ENCODE assay signal across 8 cellular contexts in the genomic region with DNA sequence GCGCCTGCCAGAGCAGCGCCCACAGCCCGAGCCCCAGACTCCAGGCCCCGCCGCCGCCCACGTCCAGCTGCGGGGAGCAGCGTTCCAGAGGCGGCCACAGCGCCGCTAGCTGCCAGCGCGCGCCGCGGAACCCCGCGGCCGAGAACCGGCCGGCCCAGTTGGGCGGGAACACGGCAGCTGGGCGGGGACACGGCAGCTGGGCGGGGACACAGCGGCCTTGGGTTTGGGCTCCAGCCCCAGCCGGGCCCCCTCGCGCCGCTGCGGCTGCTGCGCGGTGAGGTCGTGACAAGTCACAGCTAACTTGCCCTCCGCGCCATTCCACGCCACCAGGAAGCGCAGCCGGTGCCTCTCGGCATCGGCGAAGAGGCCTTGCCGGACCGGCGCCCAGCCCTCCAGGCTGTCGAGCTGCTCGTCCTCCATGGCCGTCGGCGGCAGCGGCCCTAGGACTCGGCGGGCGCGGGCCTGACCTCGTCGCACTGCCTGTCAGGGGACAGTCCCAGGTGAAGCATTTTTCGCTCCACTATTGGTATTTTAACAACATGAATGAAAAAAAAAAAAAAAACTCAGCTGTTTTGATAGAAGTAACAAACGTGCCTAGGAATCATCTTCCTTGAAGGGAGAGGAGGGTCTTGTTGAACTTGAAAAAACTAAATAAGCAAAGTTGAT. TPM values are rescaled to one million over a fixed set of nuclear protein-coding genes. Genes with fewer than 3 reads are reported as not detected.
DNase-seq lines count a peak whose midpoint lies in the region; FAIRE-seq and TF ChIP-seq lines count a peak whose summit lies in the region.
"Not testable (repeated sequence)": the region's sequence is repeated elsewhere in the genome, so short reads cannot be mapped to it uniquely, and the experiment has no call there.

No MANE protein-coding gene starts in this region.

- no CpG with 5 or more reads among the region's 61 CpGs for WGBS in H9 (ENCODE audit: extremely low coverage, insufficient read length, low lambda C conversion rate)
- 0 to 5% (median 1%) methylated on average over 2 to 20 of the region's 61 CpGs for WGBS in stomach, 5 donors

- not testable (repeated sequence) for DNase-seq in H9
- peak; percentile 17 for DNase-seq in activated CD4-positive, alpha-beta T cell treated with anti-CD3 and anti-CD28 coated beads, Interleukin-2, amount 50 U/mL, for 1 hour
- peak; percentile 1 for DNase-seq in bronchial epithelial cell (ENCODE audit: low read depth)
- DNase-seq in progenitor cell of endocrine pancreas (ENCODE audit: low spot score, unreplicated experiment): peak; percentile 11
- peak; percentile 49 for DNase-seq in stomach

- not testable (repeated sequence) for H3K4me2 ChIP-seq in H9 (ENCODE audit: insufficient read depth, insufficient read length, low read length)

- H3K23me2 ChIP-seq in H9 (ENCODE audit: insufficient read length, low read depth, low read length, poor library complexity, severe bottlenecking): not testable (repeated sequence)

- H3T11ph ChIP-seq in H9 (ENCODE audit: low read length): not testable (repeated sequence)

- not testable (repeated sequence) for H4K5ac ChIP-seq in H9 (ENCODE audit: insufficient read length, low read depth, low read length)

- not testable (repeated sequence) for H3K36me3 ChIP-seq in HUES48 (ENCODE audit: control insufficient read depth, insufficient read depth, low read length); bronchial epithelial cell (ENCODE audit: control insufficient read depth, insufficient read depth, low read length); iPS-15b (ENCODE audit: control insufficient read depth, insufficient read depth, low read length); stomach

- H2BK15ac ChIP-seq in H9 (ENCODE audit: low read depth, low read length): not testable (repeated sequence)

- not testable (repeated sequence) for H3K79me1 ChIP-seq in H9 (ENCODE audit: insufficient read depth, low read depth, low read length, poor library complexity, severe bottlenecking)

- peak overlapping the region; percentile 62 for H3K4me3 ChIP-seq in GM08714 (ENCODE audit: low read length)
- peak overlapping the region; percentile 54; the same call in 1 of the 2 replicates for H3K4me3 ChIP-seq in HUES48 (ENCODE audit: low read depth, low read length)
- H3K4me3 ChIP-seq in bronchial epithelial cell (ENCODE audit: low read depth, low read length): peak overlapping the region; percentile 45
- H3K4me3 ChIP-seq in iPS-15b (ENCODE audit: low read depth, low read length): peak overlapping the region; percentile 26
- peak overlapping the region; percentile 44 to 56 (median 50) for H3K4me3 ChIP-seq in stomach

- not testable (repeated sequence) for H2BK12ac ChIP-seq in H9 (ENCODE audit: insufficient read length, low read depth, low read length)

- not testable (repeated sequence) for H3K9me3 ChIP-seq in H9 (ENCODE audit: control insufficient read depth, low read depth, low read length); HUES48 (ENCODE audit: control insufficient read depth, insufficient read depth, low read length); iPS-15b (ENCODE audit: control insufficient read depth, insufficient read depth, low read length); stomach

- not testable (repeated sequence) for H3K79me2 ChIP-seq in H9 (ENCODE audit: insufficient read depth, low read length)

- H3K4me3 Mint-ChIP-seq in H9: peak overlapping the region; percentile 51 to 70; a peak in 4 of 5 replicates
- peak overlapping the region; percentile 53 for H3K4me3 Mint-ChIP-seq in progenitor cell of endocrine pancreas (ENCODE audit: low read depth)

- not testable (repeated sequence) for H3K14ac ChIP-seq in H9 (ENCODE audit: insufficient read depth, low read length)

- H4K20me1 ChIP-seq in H9 (ENCODE audit: control insufficient read depth, insufficient read depth, insufficient read length): not testable (repeated sequence)

- H2BK20ac ChIP-seq in H9 (ENCODE audit: low read depth, low read length, poor library complexity, severe bottlenecking): not testable (repeated sequence)

- not testable (repeated sequence) for H3K23ac ChIP-seq in H9 (ENCODE audit: insufficient read length, low read depth, low read length)

- not testable (repeated sequence) for H3K27me3 ChIP-seq in H9 (ENCODE audit: insufficient read depth, low read length); HUES48 (ENCODE audit: control insufficient read depth, insufficient read depth, low read length); bronchial epithelial cell (ENCODE audit: control insufficient read depth, insufficient read depth, low read length); iPS-15b (ENCODE audit: control insufficient read depth, insufficient read depth, low read length); stomach

- not testable (repeated sequence) for H4K8ac ChIP-seq in H9 (replicated peaks; ENCODE audit: insufficient read length, low read depth, low read length)

- H3K27me3 Mint-ChIP-seq in H9 (ENCODE audit: low read depth); progenitor cell of endocrine pancreas: not testable (repeated sequence)

- FAIRE-seq in bronchial epithelial cell (lab: Jason Lieb, UNC): not testable (repeated sequence)

- not testable (repeated sequence) for H3K56ac ChIP-seq in H9 (ENCODE audit: insufficient read length, low read depth, low read length)

- H3K9ac ChIP-seq in H9 (ENCODE audit: extremely low read depth, insufficient read length, low read length); HUES48 (ENCODE audit: low read depth, low read length); iPS-15b (ENCODE audit: low read depth, low read length): not testable (repeated sequence)

- H3K27ac Mint-ChIP-seq in H9, progenitor cell of endocrine pancreas: not testable (repeated sequence)

- H3K36me3 Mint-ChIP-seq in H9 (ENCODE audit: insufficient read depth in 1 of 3, low read depth in 3 of 3); progenitor cell of endocrine pancreas (ENCODE audit: insufficient read depth): not testable (repeated sequence)

- not testable (repeated sequence) for H2BK5ac ChIP-seq in H9 (ENCODE audit: insufficient read length, low read length)

- TF ChIP-seq CTCF in H9 (conservative IDR thresholded peaks at IDR 0.05); bronchial epithelial cell (IDR thresholded peaks at IDR 0.05; ENCODE audit: insufficient read depth, low read length, severe bottlenecking); progenitor cell of endocrine pancreas (IDR thresholded peaks at IDR 0.05; ENCODE audit: unreplicated experiment); stomach (IDR thresholded peaks at IDR 0.05): not testable (repeated sequence)

- H2AFZ ChIP-seq in H9 (ENCODE audit: low read length): not testable (repeated sequence)

- H3K4me1 ChIP-seq in H9 (ENCODE audit: insufficient read depth, low read length); HUES48 (ENCODE audit: control insufficient read depth, insufficient read depth, low read length); iPS-15b (ENCODE audit: control insufficient read depth, insufficient read depth, low read length); stomach: not testable (repeated sequence)

- not testable (repeated sequence) for TF ChIP-seq EP300 in stomach (IDR thresholded peaks at IDR 0.05)

- not testable (repeated sequence) for H3K27ac ChIP-seq in H9 (ENCODE audit: insufficient read length, low read depth, low read length); HUES48 (ENCODE audit: low read depth, low read length)
- peak overlapping the region; percentile 83 to 86 (median 84) for H3K27ac ChIP-seq in stomach

- intact Hi-C loops in stomach (cut with DNase I; ENCODE audit: low total_unique reads): not testable (repeated sequence)

- H3K4me1 Mint-ChIP-seq in H9; progenitor cell of endocrine pancreas (ENCODE audit: low read depth): not testable (repeated sequence)

- H3K4ac ChIP-seq in H9 (ENCODE audit: low read depth, low read length): not testable (repeated sequence)

- H3K18ac ChIP-seq in H9 (ENCODE audit: insufficient read length, low read depth, low read length): not testable (repeated sequence)

- H3K9me3 Mint-ChIP-seq in H9; progenitor cell of endocrine pancreas (ENCODE audit: low read depth): not testable (repeated sequence)

- not testable (repeated sequence) for TF ChIP-seq POLR2A in stomach (IDR thresholded peaks at IDR 0.05)

- not testable (repeated sequence) for H4K91ac ChIP-seq in H9 (ENCODE audit: insufficient read length, low read depth, low read length)

- not testable (repeated sequence) for H2BK120ac ChIP-seq in H9 (ENCODE audit: low read depth, low read length, poor library complexity, severe bottlenecking)

- H2AK5ac ChIP-seq in H9 (ENCODE audit: insufficient read length, low read length): not testable (repeated sequence)

RNA-seq across cellular contexts. Expression of a gene that starts 56.6 kb away (rescaled TPM):
- 0.50 and 0.57 TPM in 2 replicates for total RNA-seq in H9 (2021)
- total RNA-seq in bronchial epithelial cell: 1.6 and 5.2 TPM in 2 replicates
- total RNA-seq in progenitor cell of endocrine pancreas: 0.69 and 1.1 TPM in 2 replicates
- total RNA-seq in stomach: 10 to 100 TPM in 1 of 5 donors, 1 to 10 TPM in 4; 2.0 to 17.8 (median 4.9) TPM
- polyA plus RNA-seq in stomach: 1 to 10 TPM; 1.4 to 5.1 (median 1.8) TPM
